ENCODE assay signal across 17 cellular contexts in genomic region chr3:24400450-24400849, GRCh38.
DNase-seq lines count a peak whose midpoint lies in the region; ATAC-seq, FAIRE-seq and TF ChIP-seq lines count a peak whose summit lies in the region.
"Had no signal": no experiment of that assay in that cellular context is flagged by ENCODE, and none has a peak within 500 bp of the region (broad histone marks: within the 10 kb centered on the region; RNA-seq: fewer than 3 reads in every experiment).

No MANE protein-coding gene starts in this region.

- no peak overlapping the region for H3K4me3 ChIP-seq in sigmoid colon
- H3K4me3 ChIP-seq: HAP-1, PC-9 had no signal

- peaks cover 0 to 31% (median 26%) of the 10 kb centered on the region in 4 donors for H3K4me1 ChIP-seq in sigmoid colon

- no peaks in the 10 kb centered on the region for H3K36me3 Mint-ChIP-seq in naive thymus-derived CD8-positive, alpha-beta T cell
- H3K36me3 Mint-ChIP-seq: CD4-positive, CD25-positive, alpha-beta regulatory T cell had no signal

- H3K27me3 Mint-ChIP-seq in naive thymus-derived CD8-positive, alpha-beta T cell: no peaks in the 10 kb centered on the region
- H3K27me3 Mint-ChIP-seq: CD4-positive, CD25-positive, alpha-beta regulatory T cell had no signal

- WGBS in sigmoid colon, 2 donors: 30 to 64% methylated on average over 4 of the region's 4 CpGs

- TF ChIP-seq EP300 in sigmoid colon (IDR thresholded peaks at IDR 0.05): no peak

- intact Hi-C loops in left ventricle myocardium superior (cut with micrococcal nuclease): no loop called here
- intact Hi-C loops in Right ventricle myocardium inferior (cut with DNase I): no loop called here
- intact Hi-C loops in sigmoid colon (cut with DNase I): no loop called here

- H3K9me3 ChIP-seq in sigmoid colon: no peaks in the 10 kb centered on the region
- H3K9me3 ChIP-seq: HAP-1, SK-N-SH had no signal

- no peak for DNase-seq in left ventricle myocardium superior
- no peak for DNase-seq in Right ventricle myocardium inferior (ENCODE audit: missing footprints)
- no peak for DNase-seq in sigmoid colon
- no peak for DNase-seq in naive thymus-derived CD8-positive, alpha-beta T cell
- DNase-seq in activated naive CD4-positive, alpha-beta T cell (lab: John Stamatoyannopoulos, UW): no peak
- no peak for DNase-seq in frontal cortex (ENCODE audit: low spot score in 2 of 2)
- DNase-seq: CD4-positive, CD25-positive, alpha-beta regulatory T cell; DMS53; IMR-90; NCI-H187; NCI-H524; PC-9; SK-N-SH had no signal

- FAIRE-seq in frontal cortex (lab: Jason Lieb, UNC): no peak
- FAIRE-seq: GM18507 had no signal

- no peak overlapping the region for H3K4me3 Mint-ChIP-seq in naive thymus-derived CD8-positive, alpha-beta T cell
- H3K4me3 Mint-ChIP-seq: CD4-positive, CD25-positive, alpha-beta regulatory T cell had no signal

- peak overlapping the region; percentile 76 for H3K27ac ChIP-seq in VCaP
- peak overlapping the region; percentile 12 to 48 (median 29) for H3K27ac ChIP-seq in sigmoid colon
- H3K27ac ChIP-seq: PC-9 had no signal

- H3K4me1 Mint-ChIP-seq in naive thymus-derived CD8-positive, alpha-beta T cell: no peaks in the 10 kb centered on the region
- H3K4me1 Mint-ChIP-seq: CD4-positive, CD25-positive, alpha-beta regulatory T cell had no signal

- TF ChIP-seq CTCF in VCaP (conservative IDR thresholded peaks at IDR 0.05) (no peak), sigmoid colon (IDR thresholded peaks at IDR 0.05) (no peak)

- H3K36me3 ChIP-seq in sigmoid colon: no peaks in the 10 kb centered on the region
- H3K36me3 ChIP-seq: HAP-1 had no signal

- no peak overlapping the region for H3K27ac Mint-ChIP-seq in naive thymus-derived CD8-positive, alpha-beta T cell
- H3K27ac Mint-ChIP-seq: CD4-positive, CD25-positive, alpha-beta regulatory T cell had no signal

- POLR2A ChIA-PET in naive thymus-derived CD8-positive, alpha-beta T cell (lab: Charles Lee): no interaction called here

- peak; percentile 44 for ATAC-seq in left ventricle myocardium superior
- no peak for ATAC-seq in Right ventricle myocardium inferior
- ATAC-seq in naive thymus-derived CD8-positive, alpha-beta T cell: no peak
- no peak for ATAC-seq in GM21576 (IDR thresholded peaks at IDR 0.05; ENCODE audit: unreplicated experiment)

- no peak for TF ChIP-seq POLR2A in sigmoid colon (IDR thresholded peaks at IDR 0.05)

- peaks cover 0 to 5% (median 2%) of the 10 kb centered on the region in 9 donors for H3K9me3 Mint-ChIP-seq in naive thymus-derived CD8-positive, alpha-beta T cell

- H3K27me3 ChIP-seq in sigmoid colon: no peaks in the 10 kb centered on the region
